Comparison of ENCODE assay signal across 18 cellular contexts in genomic region chr20:15637971-15638754, GRCh38.
DNase-seq lines count a peak whose midpoint lies in the region; ATAC-seq and TF ChIP-seq lines count a peak whose summit lies in the region.
"Had no signal": no experiment of that assay in that cellular context is flagged by ENCODE, and none has a peak within 500 bp of the region (broad histone marks: within the 10 kb centered on the region; RNA-seq: fewer than 3 reads in every experiment).

No MANE protein-coding gene starts in this region.

- no peaks in the 10 kb centered on the region for H3K4me1 ChIP-seq in psoas muscle

- TF ChIP-seq CTCF in HFFc6 (IDR thresholded peaks at IDR 0.05): no peak
- no peak for TF ChIP-seq CTCF in nephron (IDR thresholded peaks at IDR 0.05; ENCODE audit: unreplicated experiment in 3 of 3)
- no peak for TF ChIP-seq CTCF in psoas muscle (IDR thresholded peaks at IDR 0.05)

- peak; percentile 94 for DNase-seq in G401 (ENCODE audit: low spot score)
- no peak for DNase-seq in HFFc6
- peak; percentile 71 for DNase-seq in ecto neural progenitor cell (ENCODE audit: low spot score)
- DNase-seq in psoas muscle: no peak
- DNase-seq in central memory CD4-positive, alpha-beta T cell: no peak
- no peak for DNase-seq in stimulated activated CD4-positive, alpha-beta T cell treated with anti-CD3 and anti-CD28 coated beads, Interleukin-4, amount 100 ng/mL, for 1 hour
- DNase-seq: activated CD4-positive, alpha-beta T cell treated with anti-CD3 and anti-CD28 coated beads, Interleukin-2, amount 50 U/mL, for 1 hour; cortex of kidney; EL; kidney; NCI-H1048; right cardiac atrium; SIG-M5; stimulated activated CD4-positive, alpha-beta T cell treated with anti-CD3 and anti-CD28 coated beads, Interleukin-4, amount 100 ng/mL, for 24 hours; T-helper 9 cell had no signal

- H3K27ac ChIP-seq in psoas muscle: no peak overlapping the region

- H3K4me1 Mint-ChIP-seq in HFFc6 (ENCODE audit: low read depth): peaks cover 24% of the 10 kb centered on the region
- peaks cover 30% of the 10 kb centered on the region for H3K4me1 Mint-ChIP-seq in nephron
- H3K4me1 Mint-ChIP-seq: stimulated activated effector memory CD8-positive, alpha-beta T cell treated with anti-CD3 and anti-CD28 coated beads, Interleukin-12 subunit alpha, Interleukin-12 subunit beta, amount 100 ng/mL, for 72 hours had no signal

- no peaks in the 10 kb centered on the region for H3K27me3 ChIP-seq in psoas muscle (ENCODE audit: insufficient read depth in 3 of 3, low read length in 2 of 3)

- H3K27me3 Mint-ChIP-seq in HFFc6 (ENCODE audit: insufficient read depth) (peaks cover 4% of the 10 kb centered on the region), nephron (ENCODE audit: low read depth) (peaks cover 15% of the 10 kb centered on the region)

- 23 to 33% (median 24%) methylated on average over 5 of the region's 5 CpGs for WGBS in psoas muscle, 3 donors

- H3K9me3 ChIP-seq in psoas muscle: no peaks in the 10 kb centered on the region

- no peaks in the 10 kb centered on the region for H3K9me3 Mint-ChIP-seq in HFFc6
- H3K9me3 Mint-ChIP-seq in nephron: peaks cover 3% of the 10 kb centered on the region

- H3K36me3 Mint-ChIP-seq in HFFc6 (ENCODE audit: low read depth): no peaks in the 10 kb centered on the region
- H3K36me3 Mint-ChIP-seq in nephron (ENCODE audit: low read depth): no peaks in the 10 kb centered on the region
- H3K36me3 Mint-ChIP-seq: stimulated activated effector memory CD8-positive, alpha-beta T cell treated with anti-CD3 and anti-CD28 coated beads, Interleukin-12 subunit alpha, Interleukin-12 subunit beta, amount 100 ng/mL, for 72 hours had no signal

- no peak overlapping the region for H3K4me3 ChIP-seq in psoas muscle

- intact Hi-C loops in psoas muscle (cut with DNase I): no loop called here

- H3K27ac Mint-ChIP-seq in HFFc6: no peak overlapping the region
- H3K27ac Mint-ChIP-seq in nephron: peak overlapping the region; percentile 52 to 91 (median 68)
- H3K27ac Mint-ChIP-seq: stimulated activated effector memory CD8-positive, alpha-beta T cell treated with anti-CD3 and anti-CD28 coated beads, Interleukin-12 subunit alpha, Interleukin-12 subunit beta, amount 100 ng/mL, for 72 hours had no signal

- in situ Hi-C loops in G401 (cut with HindIII; ENCODE audit: low sequenced_read_pairs): no loop called here

- H3K36me3 ChIP-seq in psoas muscle (ENCODE audit: insufficient read depth in 1 of 2, low read depth in 1 of 2): no peaks in the 10 kb centered on the region

- H3K4me3 Mint-ChIP-seq in HFFc6 (peak overlapping the region; percentile 29; the same call in 1 of the 2 replicates), nephron (no peak overlapping the region)
- H3K4me3 Mint-ChIP-seq: stimulated activated effector memory CD8-positive, alpha-beta T cell treated with anti-CD3 and anti-CD28 coated beads, Interleukin-12 subunit alpha, Interleukin-12 subunit beta, amount 100 ng/mL, for 72 hours had no signal

- ATAC-seq in GM19397 (IDR thresholded peaks at IDR 0.05; ENCODE audit: unreplicated experiment): no peak
- no peak for ATAC-seq in psoas muscle
- ATAC-seq: right cardiac atrium; stimulated activated effector memory CD8-positive, alpha-beta T cell treated with anti-CD3 and anti-CD28 coated beads, Interleukin-12 subunit alpha, Interleukin-12 subunit beta, amount 100 ng/mL, for 72 hours had no signal

Comparison
In these comparisons a context has a peak if more than half of its experiments do, and no peak if none do; other contexts are left out.
1. DNase-seq: peak in G401 (single experiment) and ecto neural progenitor cell (single experiment); none in HFFc6 (single experiment), psoas muscle (0 of 2), central memory CD4-positive, alpha-beta T cell (single experiment) and stimulated activated CD4-positive, alpha-beta T cell treated with anti-CD3 and anti-CD28 coated beads, Interleukin-4, amount 100 ng/mL, for 1 hour (single experiment).